Comparison of ENCODE assay signal across 12 cellular contexts in genomic region chr18:8960740-8961657, GRCh38.
A peak's percentile ranks its signal among the peaks of the same experiment; 100 is the strongest.
DNase-seq lines count a peak whose midpoint lies in the region; ATAC-seq, FAIRE-seq and TF ChIP-seq lines count a peak whose summit lies in the region.
"Had no signal": no experiment of that assay in that cellular context is flagged by ENCODE, and none has a peak within 500 bp of the region (broad histone marks: within the 10 kb centered on the region; RNA-seq: fewer than 3 reads in every experiment).

No MANE protein-coding gene starts in this region.

- TF ChIP-seq CTCF in body of pancreas (IDR thresholded peaks at IDR 0.05) (no peak), kidney (IDR thresholded peaks at IDR 0.05; ENCODE audit: borderline replicate concordance, extremely low read depth, insufficient read depth) (no peak)

- ATAC-seq in body of pancreas (peak; percentile 80), HG03108 (IDR thresholded peaks at IDR 0.05; ENCODE audit: unreplicated experiment) (no peak)

- no peak for TF ChIP-seq POLR2A in body of pancreas (IDR thresholded peaks at IDR 0.05)

- H3K9ac ChIP-seq in kidney (ENCODE audit: low read length in 2 of 2), result no peak overlapping the region

- H3K4me1 ChIP-seq in body of pancreas (peaks cover 24% of the 10 kb centered on the region), kidney (ENCODE audit: control insufficient read depth in 1 of 2, insufficient read depth in 1 of 2, low read depth in 1 of 2, low read length in 2 of 2) (peaks cover 2 to 15% of the 10 kb centered on the region in 2 donors)
- H3K4me1 ChIP-seq: colonic mucosa had no signal

- FAIRE-seq in kidney (lab: Jason Lieb, UNC), result peak; percentile 27

- WGBS in body of pancreas, 2 donors, result 20 to 25% methylated on average over 10 of the region's 10 CpGs

- H3K36me3 ChIP-seq in body of pancreas (replicated peaks in 1 of 2; ENCODE audit: insufficient read depth in 1 of 2, low read depth in 2 of 2) (no peaks in the 10 kb centered on the region), kidney (ENCODE audit: control insufficient read depth in 1 of 2, insufficient read depth in 2 of 2, low read length in 2 of 2) (no peaks in the 10 kb centered on the region)
- H3K36me3 ChIP-seq: colonic mucosa had no signal

- H3K9me3 ChIP-seq in body of pancreas (no peaks in the 10 kb centered on the region), kidney (ENCODE audit: control insufficient read depth in 1 of 2, low read length in 2 of 2) (no peaks in the 10 kb centered on the region)
- H3K9me3 ChIP-seq: colonic mucosa had no signal

- DNase-seq in 8988T (peak; percentile 43), HuH-7.5 (ENCODE audit: low spot score) (peak; percentile 52), body of pancreas (peak in 1 of 4 donors; percentile 22), kidney (no peak), C1 segment of cervical spinal cord (lab: John Stamatoyannopoulos, UW) (no peak), medulla oblongata (ENCODE audit: extremely low spot score) (no peak), LoVo (ENCODE audit: low spot score) (no peak)
- DNase-seq: activated CD4-positive, CD25-positive, alpha-beta regulatory T cell treated with anti-CD3 and anti-CD28 coated beads, Interleukin-2, amount 50 U/mL, for 72 hours; activated gamma-delta T cell treated with Interleukin-2 at 50 U/mL for 16 hours; colonic mucosa; NCI-H774 had no signal

- H3K4me3 ChIP-seq in body of pancreas, result no peak overlapping the region
- peak overlapping the region in 1 of 2 donors; percentile 10 for H3K4me3 ChIP-seq in kidney (ENCODE audit: low read length in 2 of 2)
- H3K4me3 ChIP-seq: colonic mucosa had no signal

- intact Hi-C loops in body of pancreas (cut with DNase I) (no loop called here), kidney (cut with DNase I) (no loop called here)

- H3K27ac ChIP-seq in body of pancreas (peak overlapping the region in 2 of 4 donors; percentile 49 to 60), kidney (ENCODE audit: low read depth in 2 of 2, low read length in 2 of 2) (peak overlapping the region; percentile 19 to 63)
- H3K27ac ChIP-seq: colonic mucosa had no signal

- H3K27me3 ChIP-seq in body of pancreas, result no peaks in the 10 kb centered on the region
- H3K27me3 ChIP-seq: colonic mucosa had no signal

Comparison
In these comparisons a context has a peak if more than half of its experiments do, and no peak if none do; other contexts are left out.
1. DNase-seq: peak in 8988T (single experiment) and HuH-7.5 (single experiment); none in kidney (single experiment), C1 segment of cervical spinal cord (0 of 14), medulla oblongata (single experiment) and LoVo (single experiment).